ENCODE assay signal across 13 cellular contexts in the genomic region with DNA sequence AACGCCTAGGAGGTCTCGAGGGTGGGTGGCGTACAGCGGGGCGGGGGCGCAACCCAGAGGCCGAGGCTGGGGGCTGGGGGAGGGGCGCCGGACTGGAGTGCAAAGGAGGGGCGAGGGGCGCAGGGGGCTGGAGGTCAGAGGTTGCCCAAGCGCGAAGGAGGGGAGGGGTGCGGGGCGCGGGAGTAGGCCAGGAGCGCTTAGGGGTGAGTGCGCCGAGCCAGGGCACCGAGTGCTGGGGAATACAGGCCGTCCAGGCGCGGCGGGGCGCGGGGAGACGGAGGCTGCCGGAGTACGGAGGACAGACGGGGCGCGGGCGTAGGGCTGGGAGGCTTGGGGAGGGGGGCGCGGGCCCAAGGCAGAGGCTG. TPM values are rescaled to one million over a fixed set of nuclear protein-coding genes. Genes with fewer than 3 reads are reported as not detected.
DNase-seq lines count a peak whose midpoint lies in the region; ATAC-seq, FAIRE-seq and TF ChIP-seq lines count a peak whose summit lies in the region.
"Had no signal": no experiment of that assay in that cellular context is flagged by ENCODE, and none has a peak within 500 bp of the region (broad histone marks: within the 10 kb centered on the region; RNA-seq: fewer than 3 reads in every experiment).

No MANE protein-coding gene starts in this region.

- H3K27me3 ChIP-seq in pancreas (no peaks in the 10 kb centered on the region), gastrocnemius medialis (peaks cover 0 to 38% (median 32%) of the 10 kb centered on the region in 3 donors)

- DNase-seq in AG20443 (ENCODE audit: low spot score): peak; percentile 19
- DNase-seq in SK-N-MC (ENCODE audit: low read depth, low spot score): no peak
- DNase-seq in left cardiac atrium: no peak
- DNase-seq in pancreas: peak in 4 of 6 donors; percentile 22 to 81 (median 52)
- no peak for DNase-seq in gastrocnemius medialis
- DNase-seq in cortex of kidney (lab: John Stamatoyannopoulos, UW): no peak
- DNase-seq in germinal center (ENCODE audit: low spot score): no peak
- DNase-seq in NCI-H128 (lab: John Stamatoyannopoulos, UW; ENCODE audit: unreplicated experiment): no peak
- DNase-seq: activated T-cell treated with anti-CD3 and anti-CD28 coated beads, Interleukin-2, amount 50 U/mL, for 48 hours; NCI-H1105 treated with DMSO at 0.1 percent for 48 hours had no signal

- in situ Hi-C loops in gastrocnemius medialis (cut with MboI; ENCODE audit: low sequenced_read_pairs in 4 of 4): no loop called here

- H3K27ac ChIP-seq in SK-N-MC (no peak overlapping the region), pancreas (no peak overlapping the region), gastrocnemius medialis (no peak overlapping the region)

- intact Hi-C loops in left cardiac atrium (cut with DNase I) (no loop called here), pancreas (cut with DNase I) (loop anchor here in 1 of 3 donors (10.0 kb wide), 1 partner anchor 184 kb away; no protein-coding TSS in a partner anchor), gastrocnemius medialis (cut with DNase I; ENCODE audit: low total_unique reads) (no loop called here)

- ATAC-seq in left cardiac atrium (peak; percentile 48 to 58), pancreas (peak; percentile 60 to 76 (median 70)), gastrocnemius medialis (no peak)

- H3K4me3 ChIP-seq in SK-N-MC (peak overlapping the region; percentile 75), pancreas (peak overlapping the region in 3 of 4 donors; percentile 24 to 49 (median 45)), gastrocnemius medialis (peak overlapping the region in 1 of 4 donors; percentile 18)

- no peak for FAIRE-seq in pancreas (lab: Jason Lieb, UNC)
- FAIRE-seq: endothelial cell of umbilical vein had no signal

- H3K36me3 ChIP-seq in SK-N-MC (ENCODE audit: insufficient read depth, low read length) (peaks cover 8% of the 10 kb centered on the region), pancreas (no peaks in the 10 kb centered on the region), gastrocnemius medialis (no peaks in the 10 kb centered on the region)

- H3K9me3 ChIP-seq in SK-N-MC (ENCODE audit: low read depth, low read length) (no peaks in the 10 kb centered on the region), pancreas (no peaks in the 10 kb centered on the region), gastrocnemius medialis (no peaks in the 10 kb centered on the region)

- 1 to 2% methylated on average over 19 to 35 of the region's 35 CpGs for WGBS in pancreas, 2 donors

- TF ChIP-seq CTCF in pancreas (IDR thresholded peaks at IDR 0.05) (no peak), gastrocnemius medialis (IDR thresholded peaks at IDR 0.05 in 4 of 5, conservative IDR thresholded peaks at IDR 0.05 in 1 of 5) (no peak)

- TF ChIP-seq POLR2A in gastrocnemius medialis (IDR thresholded peaks at IDR 0.05): no peak

- peak overlapping the region; percentile 52 for H3K9ac ChIP-seq in SK-N-MC (ENCODE audit: insufficient read length)

- no peaks in the 10 kb centered on the region for H3K4me1 ChIP-seq in pancreas
- H3K4me1 ChIP-seq in gastrocnemius medialis: no peaks in the 10 kb centered on the region

RNA-seq across cellular contexts. Expression of gene GYG2, which starts 0.3 kb away (rescaled TPM):
- total RNA-seq in left cardiac atrium (10 to 100 TPM; 21.1 to 24.8 TPM), pancreas (1 to 10 TPM; 3.0 to 8.6 (median 4.9) TPM), gastrocnemius medialis (under 1 TPM in 2 of 4 donors, not detected in 2; 0.67 to 0.92 TPM)
- 1 to 10 TPM; 2.2 to 6.0 TPM for polyA plus RNA-seq in pancreas
- total RNA-seq: Daoy; natural killer cell treated with Interleukin-12 subunit alpha and Interleukin-12 subunit beta and Interleukin-15 and Interleukin-18, amount 100 ng/mL, for 72 hours had no signal

Comparison
In these comparisons a context has a peak if more than half of its experiments do, and no peak if none do; other contexts are left out.
1. DNase-seq: peak in AG20443 (single experiment) and pancreas (4 of 6); none in SK-N-MC (single experiment), left cardiac atrium (single experiment), gastrocnemius medialis (0 of 2), cortex of kidney (single experiment), germinal center (single experiment) and NCI-H128 (single experiment).
2. ATAC-seq: peak in left cardiac atrium (2 of 2) and pancreas (4 of 4); none in gastrocnemius medialis (0 of 2).